In the genomic region with DNA sequence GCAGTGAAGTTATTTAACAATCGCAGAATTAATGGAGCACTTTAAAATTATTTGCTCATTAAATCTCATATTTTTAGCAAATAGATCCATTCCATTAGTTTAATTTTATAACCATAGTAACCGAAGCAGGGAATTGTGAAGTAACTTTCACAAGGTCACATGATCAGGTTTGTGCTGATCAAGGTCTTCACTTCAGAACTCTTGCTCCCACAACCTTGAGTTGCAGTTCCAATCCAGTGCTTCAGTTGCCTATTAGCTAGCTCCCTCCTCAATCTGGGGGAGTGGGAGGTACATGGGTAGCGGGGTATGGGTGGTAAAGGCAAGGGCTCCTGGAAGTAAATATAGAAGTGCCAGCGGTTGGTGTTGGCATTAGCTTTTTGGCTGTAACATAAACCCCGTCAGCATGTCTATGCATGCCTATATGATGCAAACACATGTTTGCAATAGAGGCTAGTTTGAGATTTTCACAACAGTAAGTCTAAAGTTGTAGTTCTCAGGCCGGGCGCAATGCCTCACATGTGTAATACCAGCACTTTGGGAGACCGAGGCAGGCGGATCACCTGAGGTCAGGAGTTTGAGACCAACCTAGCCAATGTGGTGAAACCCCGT, we compare ENCODE assay signal across 31 cellular contexts. TPM values are rescaled to one million over a fixed set of nuclear protein-coding genes. Genes with fewer than 3 reads are reported as not detected.
DNase-seq lines count a peak whose midpoint lies in the region; ATAC-seq, FAIRE-seq and TF ChIP-seq lines count a peak whose summit lies in the region.
"Had no signal": no experiment of that assay in that cellular context is flagged by ENCODE, and none has a peak within 500 bp of the region (broad histone marks: within the 10 kb centered on the region; RNA-seq: fewer than 3 reads in every experiment).

No MANE protein-coding gene starts in this region.

- H3K27me3 Mint-ChIP-seq in glutamatergic neuron (ENCODE audit: unreplicated experiment) = no peaks in the 10 kb centered on the region
- H3K27me3 Mint-ChIP-seq: progenitor cell of endocrine pancreas, T-cell, type B pancreatic cell had no signal

- no peak overlapping the region for H3K27ac ChIP-seq in K562 (ENCODE audit: extremely low read depth, low read depth, low read length)
- H3K27ac ChIP-seq in smooth muscle cell (ENCODE audit: low read depth) = peak overlapping the region; percentile 24
- H3K27ac ChIP-seq: 22Rv1, coronary artery, gastroesophageal sphincter, hepatocyte had no signal

- peaks cover 8% of the 10 kb centered on the region for H3F3A ChIP-seq in smooth muscle cell (ENCODE audit: low read depth)

- H4K20me1 ChIP-seq in K562 (replicated peaks; ENCODE audit: control insufficient read depth, insufficient read depth, low read length) = 0 out of 2 replicates have a peak, but pooled peaks cover 6% of the 10 kb centered on the region
- no peaks in the 10 kb centered on the region for H4K20me1 ChIP-seq in smooth muscle cell (ENCODE audit: low read depth)

- H3K9me1 ChIP-seq in K562 (ENCODE audit: control insufficient read depth, insufficient read depth, low read length) = no peaks in the 10 kb centered on the region

- H2AFZ ChIP-seq in K562 (ENCODE audit: low read depth, low read length) (no peak overlapping the region), smooth muscle cell (ENCODE audit: low read depth) (no peak overlapping the region)
- H2AFZ ChIP-seq: hepatocyte had no signal

- H3K9ac ChIP-seq in K562 (ENCODE audit: insufficient read depth in 1 of 2, low read depth in 2 of 2, low read length in 2 of 2) (no peak overlapping the region), smooth muscle cell (ENCODE audit: low read depth) (no peak overlapping the region)

- no peak overlapping the region for H3K4me3 Mint-ChIP-seq in glutamatergic neuron (ENCODE audit: unreplicated experiment)
- H3K4me3 Mint-ChIP-seq: activated T-cell treated with anti-CD3 and anti-CD28 coated beads, Interleukin-2, amount 50 U/mL, for 4 hours; stimulated activated effector memory CD8-positive, alpha-beta T cell treated with anti-CD3 and anti-CD28 coated beads, Interleukin-12 subunit alpha, Interleukin-12 subunit beta, amount 100 ng/mL, for 72 hours; T-cell; type B pancreatic cell had no signal

- H3K4me2 ChIP-seq in K562 (ENCODE audit: insufficient read depth, low read length) = no peak overlapping the region
- H3K4me2 ChIP-seq in smooth muscle cell = no peak overlapping the region
- H3K4me2 ChIP-seq: hepatocyte had no signal

- H3K4me3 ChIP-seq in K562 (no peak overlapping the region), smooth muscle cell (no peak overlapping the region)
- H3K4me3 ChIP-seq: coronary artery, gastroesophageal sphincter, hepatocyte had no signal

- H3K36me3 Mint-ChIP-seq in glutamatergic neuron (ENCODE audit: unreplicated experiment) = no peaks in the 10 kb centered on the region
- H3K36me3 Mint-ChIP-seq: T-cell, type B pancreatic cell had no signal

- ATAC-seq in K562 = no peak
- no peak for ATAC-seq in stimulated activated naive CD8-positive, alpha-beta T cell treated with anti-CD3 and anti-CD28 coated beads, Interleukin-15, Interleukin-2, amounts not matched to agents 100 U/mL and 50 U/mL, for 24 hours
- ATAC-seq: activated T-cell treated with anti-CD3 and anti-CD28 coated beads, Interleukin-2, amount 50 U/mL, for 4 hours; gastroesophageal sphincter; HCT116; left lobe of liver; stimulated activated effector memory CD8-positive, alpha-beta T cell treated with anti-CD3 and anti-CD28 coated beads, Interleukin-12 subunit alpha, Interleukin-12 subunit beta, amount 100 ng/mL, for 72 hours; T-cell had no signal

- no peak for TF ChIP-seq RAD21 in K562 (CRISPR knock-in tag; conservative IDR thresholded peaks at IDR 0.05 in 1 of 2, IDR thresholded peaks at IDR 0.05 in 1 of 2)

- intact Hi-C loops in K562 (cut with micrococcal nuclease) = no loop called here

- TF ChIP-seq POLR2A in K562 (conservative IDR thresholded peaks at IDR 0.05) = no peak

- H3K27ac Mint-ChIP-seq in glutamatergic neuron (ENCODE audit: unreplicated experiment) = no peak overlapping the region
- H3K27ac Mint-ChIP-seq: progenitor cell of endocrine pancreas; stimulated activated effector memory CD8-positive, alpha-beta T cell treated with anti-CD3 and anti-CD28 coated beads, Interleukin-12 subunit alpha, Interleukin-12 subunit beta, amount 100 ng/mL, for 72 hours; type B pancreatic cell had no signal

- H3K4me1 ChIP-seq in K562 (replicated peaks in 1 of 2; ENCODE audit: control insufficient read depth in 2 of 2, insufficient read depth in 2 of 2, low read length in 2 of 2) = peaks cover 0 to 28% of the 10 kb centered on the region in 2 experiments; a peak in 4 of 5 replicates
- H3K4me1 ChIP-seq in smooth muscle cell (ENCODE audit: low read depth) = no peaks in the 10 kb centered on the region

- no peak for TF ChIP-seq EP300 in K562 (IDR thresholded peaks at IDR 0.05; ENCODE audit: low read length)

- DNase-seq in DMS 273 (lab: John Stamatoyannopoulos, UW; ENCODE audit: unreplicated experiment) (peak; percentile 63), DMS 273 treated with DMSO at 0.1 percent for 48 hours (lab: John Stamatoyannopoulos, UW) (no peak), K562 (ENCODE audit: extremely low read depth in 1 of 4, low spot score in 3 of 4) (no peak), left kidney (ENCODE audit: low read depth, low spot score) (peak; percentile 71), smooth muscle cell (lab: John Stamatoyannopoulos, UW; ENCODE audit: unreplicated experiment) (no peak), glutamatergic neuron (no peak), NCI-H128 (lab: John Stamatoyannopoulos, UW; ENCODE audit: unreplicated experiment) (no peak)
- no peak for DNase-seq in stimulated activated naive CD8-positive, alpha-beta T cell treated with anti-CD3 and anti-CD28 coated beads, Interleukin-15, Interleukin-2, amounts not matched to agents 100 U/mL and 50 U/mL, for 24 hours
- DNase-seq: activated CD4-positive, CD25-positive, alpha-beta regulatory T cell; activated T-cell treated with anti-CD3 and anti-CD28 coated beads, Interleukin-2, amount 50 U/mL, for 4 hours; caudate nucleus; DMS79 treated with DMSO at 0.1 percent for 48 hours; effector memory CD4-positive, alpha-beta T cell; GF-D8; mesendoderm; MV-4-11; NCI-H146; NCI-H446 treated with DMSO at 0.1 percent for 48 hours; RPMI8226; substantia nigra; T-cell had no signal

- peaks cover 22% of the 10 kb centered on the region for H3K79me2 ChIP-seq in K562 (ENCODE audit: control insufficient read depth, insufficient read depth, low read length)
- H3K79me2 ChIP-seq in smooth muscle cell (ENCODE audit: low read depth) = peaks cover 15% of the 10 kb centered on the region

- peaks cover 3% of the 10 kb centered on the region for H3K4me1 Mint-ChIP-seq in glutamatergic neuron (ENCODE audit: low read depth, unreplicated experiment)

- no peaks in the 10 kb centered on the region for H3K9me3 ChIP-seq in K562 (replicated peaks; ENCODE audit: control insufficient read depth, insufficient read depth, low read depth, low read length)
- H3K9me3 ChIP-seq in smooth muscle cell (replicated peaks; ENCODE audit: low read depth) = no peaks in the 10 kb centered on the region
- H3K9me3 ChIP-seq: gastroesophageal sphincter had no signal

- TF ChIP-seq CTCF in K562 (IDR thresholded peaks at IDR 0.05 in 2 of 3, conservative IDR thresholded peaks at IDR 0.05 in 1 of 3; ENCODE audit: insufficient read depth in 2 of 3, low read depth in 1 of 3, low read length in 3 of 3) = no peak
- no peak for TF ChIP-seq CTCF in smooth muscle cell (IDR thresholded peaks at IDR 0.05; ENCODE audit: borderline replicate concordance, insufficient read depth, poor library complexity, severe bottlenecking)
- no peak for TF ChIP-seq CTCF in glutamatergic neuron (IDR thresholded peaks at IDR 0.05; ENCODE audit: partially characterized antibody, unreplicated experiment)

- peaks cover 20% of the 10 kb centered on the region for H3K36me3 ChIP-seq in K562 (ENCODE audit: control insufficient read depth, insufficient read depth, low read length)
- no peaks in the 10 kb centered on the region for H3K36me3 ChIP-seq in smooth muscle cell (ENCODE audit: low read depth)
- H3K36me3 ChIP-seq: gastroesophageal sphincter had no signal

- BruUV-seq in K562 (replicated peaks; lab: Mats Ljungman, UMichigan) = no TSS peak

- CTCF ChIA-PET in K562 (lab: Yijun Ruan, JAX; ENCODE audit: low intra/inter-chr PET ratio) = no interaction called here

- no peaks in the 10 kb centered on the region for H3K27me3 ChIP-seq in K562 (ENCODE audit: control insufficient read depth in 2 of 2, insufficient read depth in 2 of 2, low read length in 2 of 2)
- no peaks in the 10 kb centered on the region for H3K27me3 ChIP-seq in smooth muscle cell (ENCODE audit: low read depth)
- H3K27me3 ChIP-seq: gastroesophageal sphincter, hepatocyte had no signal

- no peaks in the 10 kb centered on the region for H3K9me3 Mint-ChIP-seq in glutamatergic neuron (ENCODE audit: unreplicated experiment)
- H3K9me3 Mint-ChIP-seq: activated T-cell treated with anti-CD3 and anti-CD28 coated beads, Interleukin-2, amount 50 U/mL, for 4 hours; stimulated activated effector memory CD8-positive, alpha-beta T cell treated with anti-CD3 and anti-CD28 coated beads, Interleukin-12 subunit alpha, Interleukin-12 subunit beta, amount 100 ng/mL, for 72 hours; T-cell; type B pancreatic cell had no signal

- in situ Hi-C loops in K562 (cut with MboI) = no loop called here

- FAIRE-seq in K562 (lab: Jason Lieb, UNC) = no peak
- FAIRE-seq: astrocyte had no signal

- POLR2A ChIA-PET in K562 (lab: Yijun Ruan, JAX) = interaction anchor here (0.7 to 10.6 kb wide), 4 partner anchors 21 to 407 kb away, joined by 3 to 245 read pairs (median 4); partner anchors contain the start of genes RNU11 and SESN2

- 89% methylated on average over 10 of the region's 10 CpGs for WGBS in K562 (ENCODE audit: insufficient coverage, low coverage, missing lambda C conversion rate)
- 94% methylated on average over 10 of the region's 10 CpGs for WGBS in smooth muscle cell (ENCODE audit: low lambda C conversion rate)

RNA-seq across cellular contexts. Expression of gene ATP5IF1, which starts 5.8 kb away (rescaled TPM):
- 48.2 and 59.7 TPM in 2 replicates for total RNA-seq in K562 (2011; cell fraction: chromatin; rRNA removed; ENCODE audit: low replicate concordance)
- total RNA-seq in K562 (2011; cell fraction: nucleolus; rRNA removed) = 75.0 and 82.2 TPM in 2 replicates
- 110 and 124 TPM in 2 replicates for total RNA-seq in K562 (2011; cell fraction: nucleoplasm; rRNA removed)
- 1,281 and 1,288 TPM in 2 replicates for total RNA-seq in K562 (2014; rRNA removed)
- total RNA-seq in K562 (2014; rRNA removed; fragmentation: Illumina TruSeq; extraction: Trizol) = 303 and 353 TPM in 2 replicates
- total RNA-seq in K562 (2015; rRNA removed; fragmentation: Illumina TruSeq; extraction: Trizol) = 425 and 445 TPM in 2 replicates
- 380 and 403 TPM in 2 replicates for total RNA-seq in K562 (2021)
- 343 and 388 TPM in 2 replicates for polyA plus RNA-seq in K562 (2011; rRNA removed)
- polyA plus RNA-seq in K562 (2011; cell fraction: cytosol; rRNA removed) = 299 and 407 TPM in 2 replicates
- 273 and 321 TPM in 2 replicates for polyA plus RNA-seq in K562 (2011; cell fraction: nucleus; rRNA removed)
- polyA plus RNA-seq in K562 (2012) = 405 and 915 TPM in 2 replicates
- 338 and 607 TPM in 2 replicates for polyA plus RNA-seq in K562 (2014; fragmentation: Illumina TruSeq; extraction: Trizol)
- 100 to 1,000 TPM; 292 to 545 TPM for polyA plus RNA-seq in K562 (2014; fragmentation: Nextera tagmentation; extraction: Ambion mirVana)
- polyA plus RNA-seq in K562 (2014; rRNA removed) = 1,422 and 1,500 TPM in 2 replicates
- polyA minus RNA-seq in K562 (2011; rRNA and poly(A)+ RNA removed) = 92.2 and 94.1 TPM in 2 replicates
- 78.4 and 106 TPM in 2 replicates for polyA minus RNA-seq in K562 (2011; cell fraction: cytosol; rRNA and poly(A)+ RNA removed)
- 40.0 and 57.4 TPM in 2 replicates for polyA minus RNA-seq in K562 (2011; cell fraction: nucleus; rRNA and poly(A)+ RNA removed)
- total RNA-seq in smooth muscle cell = 359 and 460 TPM in 2 replicates
- polyA plus RNA-seq in smooth muscle cell = 547 and 550 TPM in 2 replicates
- total RNA-seq in glutamatergic neuron (ENCODE audit: unreplicated experiment) = 110 TPM

RNA-seq across cellular contexts. Expression of gene DNAJC8, which starts 8.9 kb away (rescaled TPM):
- total RNA-seq in K562 (2011; cell fraction: chromatin; rRNA removed; ENCODE audit: low replicate concordance) = 32.8 and 70.6 TPM in 2 replicates
- total RNA-seq in K562 (2011; cell fraction: nucleolus; rRNA removed) = 23.7 and 23.8 TPM in 2 replicates
- total RNA-seq in K562 (2011; cell fraction: nucleoplasm; rRNA removed) = 45.8 and 58.7 TPM in 2 replicates
- total RNA-seq in K562 (2014; rRNA removed) = 132 and 186 TPM in 2 replicates
- 209 and 236 TPM in 2 replicates for total RNA-seq in K562 (2014; rRNA removed; fragmentation: Illumina TruSeq; extraction: Trizol)
- total RNA-seq in K562 (2015; rRNA removed; fragmentation: Illumina TruSeq; extraction: Trizol) = 220 and 230 TPM in 2 replicates
- 143 and 153 TPM in 2 replicates for total RNA-seq in K562 (2021)
- 150 and 176 TPM in 2 replicates for polyA plus RNA-seq in K562 (2011; rRNA removed)
- 82.1 and 115 TPM in 2 replicates for polyA plus RNA-seq in K562 (2011; cell fraction: cytosol; rRNA removed)
- polyA plus RNA-seq in K562 (2011; cell fraction: nucleus; rRNA removed) = 52.7 and 76.2 TPM in 2 replicates
- polyA plus RNA-seq in K562 (2012) = 151 and 153 TPM in 2 replicates
- polyA plus RNA-seq in K562 (2014; fragmentation: Illumina TruSeq; extraction: Trizol) = 279 and 343 TPM in 2 replicates
- 100 to 1,000 TPM; 264 to 508 TPM for polyA plus RNA-seq in K562 (2014; fragmentation: Nextera tagmentation; extraction: Ambion mirVana)
- 180 and 202 TPM in 2 replicates for polyA plus RNA-seq in K562 (2014; rRNA removed)
- polyA minus RNA-seq in K562 (2011; rRNA and poly(A)+ RNA removed) = 63.9 and 71.8 TPM in 2 replicates
- polyA minus RNA-seq in K562 (2011; cell fraction: cytosol; rRNA and poly(A)+ RNA removed) = 25.2 and 30.5 TPM in 2 replicates
- 11.4 and 23.2 TPM in 2 replicates for polyA minus RNA-seq in K562 (2011; cell fraction: nucleus; rRNA and poly(A)+ RNA removed)
- 72.3 and 76.1 TPM in 2 replicates for total RNA-seq in smooth muscle cell
- 105 and 114 TPM in 2 replicates for polyA plus RNA-seq in smooth muscle cell
- 82.8 TPM for total RNA-seq in glutamatergic neuron (ENCODE audit: unreplicated experiment)

RNA-seq across cellular contexts. Expression of gene SESN2, which starts 17.6 kb away (rescaled TPM):
- total RNA-seq in K562 (2011; cell fraction: chromatin; rRNA removed; ENCODE audit: low replicate concordance) = 14.6 and 34.6 TPM in 2 replicates
- total RNA-seq in K562 (2011; cell fraction: nucleolus; rRNA removed) = 26.1 and 26.2 TPM in 2 replicates
- total RNA-seq in K562 (2011; cell fraction: nucleoplasm; rRNA removed) = 23.4 and 26.2 TPM in 2 replicates
- 54.4 and 55.3 TPM in 2 replicates for total RNA-seq in K562 (2014; rRNA removed)
- total RNA-seq in K562 (2014; rRNA removed; fragmentation: Illumina TruSeq; extraction: Trizol) = 16.8 and 16.9 TPM in 2 replicates
- 9.4 and 10.0 TPM in 2 replicates for total RNA-seq in K562 (2015; rRNA removed; fragmentation: Illumina TruSeq; extraction: Trizol)
- 61.1 and 71.3 TPM in 2 replicates for total RNA-seq in K562 (2021)
- polyA plus RNA-seq in K562 (2011; rRNA removed) = 15.4 and 34.4 TPM in 2 replicates
- polyA plus RNA-seq in K562 (2011; cell fraction: cytosol; rRNA removed) = 28.3 and 29.9 TPM in 2 replicates
- 26.7 and 31.1 TPM in 2 replicates for polyA plus RNA-seq in K562 (2011; cell fraction: nucleus; rRNA removed)
- polyA plus RNA-seq in K562 (2012) = 24.3 and 118 TPM in 2 replicates
- polyA plus RNA-seq in K562 (2014; fragmentation: Illumina TruSeq; extraction: Trizol) = 47.6 and 61.0 TPM in 2 replicates
- 1 to 10 TPM; 3.7 to 5.4 TPM for polyA plus RNA-seq in K562 (2014; fragmentation: Nextera tagmentation; extraction: Ambion mirVana)
- polyA plus RNA-seq in K562 (2014; rRNA removed) = 40.8 and 47.3 TPM in 2 replicates
- 13.4 and 14.9 TPM in 2 replicates for polyA minus RNA-seq in K562 (2011; rRNA and poly(A)+ RNA removed)
- 15.4 and 28.6 TPM in 2 replicates for polyA minus RNA-seq in K562 (2011; cell fraction: cytosol; rRNA and poly(A)+ RNA removed)
- polyA minus RNA-seq in K562 (2011; cell fraction: nucleus; rRNA and poly(A)+ RNA removed) = 6.6 and 11.0 TPM in 2 replicates
- total RNA-seq in smooth muscle cell = 28.8 and 30.8 TPM in 2 replicates
- polyA plus RNA-seq in smooth muscle cell = 42.8 and 45.4 TPM in 2 replicates
- 57.2 TPM for total RNA-seq in glutamatergic neuron (ENCODE audit: unreplicated experiment)

Comparison
In these comparisons a context has a peak if more than half of its experiments do, and no peak if none do; other contexts are left out.
1. DNase-seq: peak in DMS 273 (single experiment) and left kidney (single experiment); none in DMS 273 treated with DMSO at 0.1 percent for 48 hours (single experiment), K562 (0 of 4), smooth muscle cell (single experiment), glutamatergic neuron (single experiment), stimulated activated naive CD8-positive, alpha-beta T cell treated with anti-CD3 and anti-CD28 coated beads, Interleukin-15, Interleukin-2, amounts not matched to agents 100 U/mL and 50 U/mL, for 24 hours (single experiment) and NCI-H128 (single experiment).